In genomic region chr6:37048851-37049734, GRCh38 we compare ENCODE assay signal across 9 cellular contexts. TPM values are rescaled to one million over a fixed set of nuclear protein-coding genes. Genes with fewer than 3 reads are reported as not detected.
DNase-seq lines count a peak whose midpoint lies in the region; TF ChIP-seq lines count a peak whose summit lies in the region.
"Had no signal": no experiment of that assay in that cellular context is flagged by ENCODE, and none has a peak within 500 bp of the region (broad histone marks: within the 10 kb centered on the region; RNA-seq: fewer than 3 reads in every experiment).

No MANE protein-coding gene starts in this region.

- H3K4me2 ChIP-seq in H9 (ENCODE audit: insufficient read depth, insufficient read length, low read length), result no peak overlapping the region

- no peaks in the 10 kb centered on the region for H3K27me3 Mint-ChIP-seq in H9 (ENCODE audit: low read depth)
- no peaks in the 10 kb centered on the region for H3K27me3 Mint-ChIP-seq in activated naive CD8-positive, alpha-beta T cell

- H2BK5ac ChIP-seq in H9 (ENCODE audit: insufficient read length, low read length), result no peak overlapping the region

- no peak overlapping the region for H2BK120ac ChIP-seq in H9 (ENCODE audit: low read depth, low read length, poor library complexity, severe bottlenecking)

- H3K23ac ChIP-seq in H9 (ENCODE audit: insufficient read length, low read depth, low read length), result no peak overlapping the region

- no peak overlapping the region for H3K9ac ChIP-seq in H9 (ENCODE audit: extremely low read depth, insufficient read length, low read length)

- H2BK15ac ChIP-seq in H9 (ENCODE audit: low read depth, low read length), result no peak overlapping the region

- H3K27ac ChIP-seq in H9 (ENCODE audit: insufficient read length, low read depth, low read length), result no peak overlapping the region
- H3K27ac ChIP-seq: thyroid gland had no signal

- H3K79me1 ChIP-seq in H9 (ENCODE audit: insufficient read depth, low read depth, low read length, poor library complexity, severe bottlenecking), result no peaks in the 10 kb centered on the region

- H3K23me2 ChIP-seq in H9 (ENCODE audit: insufficient read length, low read depth, low read length, poor library complexity, severe bottlenecking), result no peaks in the 10 kb centered on the region

- no peak overlapping the region for H4K8ac ChIP-seq in H9 (replicated peaks; ENCODE audit: insufficient read length, low read depth, low read length)

- DNase-seq in COLO829 (ENCODE audit: low spot score), result peak; percentile 36
- no peak for DNase-seq in H9
- peak; percentile 83 for DNase-seq in RPMI8226
- DNase-seq in kidney glomerular epithelial cell (lab: John Stamatoyannopoulos, UW), result peak; percentile 66
- peak; percentile 42 to 56 for DNase-seq in stimulated activated CD8-positive, alpha-beta memory T cell treated with anti-CD3 and anti-CD28 coated beads, Interleukin-2, amount 100 ng/mL, for 1 hour (ENCODE audit: low read depth in 2 of 2)
- DNase-seq in NCI-H146 (lab: John Stamatoyannopoulos, UW), result no peak
- DNase-seq in DMS 273 (lab: John Stamatoyannopoulos, UW; ENCODE audit: unreplicated experiment), result no peak

- H4K91ac ChIP-seq in H9 (ENCODE audit: insufficient read length, low read depth, low read length), result no peak overlapping the region

- H3K4ac ChIP-seq in H9 (ENCODE audit: low read depth, low read length), result no peak overlapping the region

- no peaks in the 10 kb centered on the region for H3K27me3 ChIP-seq in H9 (ENCODE audit: insufficient read depth, low read length)
- H3K27me3 ChIP-seq: thyroid gland had no signal

- no peak overlapping the region for H3K4me3 Mint-ChIP-seq in H9
- H3K4me3 Mint-ChIP-seq in activated naive CD8-positive, alpha-beta T cell, result peak overlapping the region; percentile 83

- H3K9me3 Mint-ChIP-seq in H9, result no peaks in the 10 kb centered on the region
- H3K9me3 Mint-ChIP-seq in activated naive CD8-positive, alpha-beta T cell (ENCODE audit: low read depth), result no peaks in the 10 kb centered on the region

- H2AFZ ChIP-seq in H9 (ENCODE audit: low read length), result no peak overlapping the region

- no CpG with 5 or more reads among the region's 17 CpGs for WGBS in H9 (ENCODE audit: extremely low coverage, insufficient read length, low lambda C conversion rate)

- no peak overlapping the region for H2BK20ac ChIP-seq in H9 (ENCODE audit: low read depth, low read length, poor library complexity, severe bottlenecking)

- H3T11ph ChIP-seq in H9 (ENCODE audit: low read length), result no peak overlapping the region

- H3K14ac ChIP-seq in H9 (ENCODE audit: insufficient read depth, low read length), result no peak overlapping the region

- peaks cover 3% of the 10 kb centered on the region; the same call in 1 of the 2 replicates for H3K4me1 ChIP-seq in H9 (ENCODE audit: insufficient read depth, low read length)

- H2BK12ac ChIP-seq in H9 (ENCODE audit: insufficient read length, low read depth, low read length), result no peak overlapping the region

- H3K56ac ChIP-seq in H9 (ENCODE audit: insufficient read length, low read depth, low read length), result no peak overlapping the region

- peaks cover 13 to 26% of the 10 kb centered on the region in 2 experiments for H3K4me1 Mint-ChIP-seq in H9
- peaks cover 67% of the 10 kb centered on the region for H3K4me1 Mint-ChIP-seq in activated naive CD8-positive, alpha-beta T cell (ENCODE audit: low read depth)

- no peaks in the 10 kb centered on the region for H3K79me2 ChIP-seq in H9 (ENCODE audit: insufficient read depth, low read length)

- H4K5ac ChIP-seq in H9 (ENCODE audit: insufficient read length, low read depth, low read length), result no peak overlapping the region

- no peaks in the 10 kb centered on the region for H3K9me3 ChIP-seq in H9 (ENCODE audit: control insufficient read depth, low read depth, low read length)
- H3K9me3 ChIP-seq: thyroid gland had no signal

- H3K27ac Mint-ChIP-seq in H9, result peak overlapping the region in 2 of 3 experiments; percentile 4 to 78; a peak in 4 of 7 replicates
- H3K27ac Mint-ChIP-seq in activated naive CD8-positive, alpha-beta T cell, result peak overlapping the region; percentile 99

- H3K18ac ChIP-seq in H9 (ENCODE audit: insufficient read length, low read depth, low read length), result no peak overlapping the region

- H2AK5ac ChIP-seq in H9 (ENCODE audit: insufficient read length, low read length), result no peak overlapping the region

- no peaks in the 10 kb centered on the region for H4K20me1 ChIP-seq in H9 (ENCODE audit: control insufficient read depth, insufficient read depth, insufficient read length)

- no peaks in the 10 kb centered on the region for H3K36me3 Mint-ChIP-seq in H9 (ENCODE audit: insufficient read depth in 1 of 3, low read depth in 3 of 3)
- no peaks in the 10 kb centered on the region for H3K36me3 Mint-ChIP-seq in activated naive CD8-positive, alpha-beta T cell

- no peak for TF ChIP-seq CTCF in H9 (conservative IDR thresholded peaks at IDR 0.05)

RNA-seq across cellular contexts. Expression of gene FGD2, which starts 43.6 kb away (rescaled TPM):
- total RNA-seq in H9 (2021), result 0.09 and 0.13 TPM in 2 replicates

Comparison
In these comparisons a context has a peak if more than half of its experiments do, and no peak if none do; other contexts are left out.
1. DNase-seq: peak in COLO829 (single experiment), RPMI8226 (single experiment), kidney glomerular epithelial cell (single experiment) and stimulated activated CD8-positive, alpha-beta memory T cell treated with anti-CD3 and anti-CD28 coated beads, Interleukin-2, amount 100 ng/mL, for 1 hour (2 of 2); none in H9 (single experiment), NCI-H146 (single experiment) and DMS 273 (single experiment).